ENCODE assay signal across 8 cellular contexts in the genomic region with DNA sequence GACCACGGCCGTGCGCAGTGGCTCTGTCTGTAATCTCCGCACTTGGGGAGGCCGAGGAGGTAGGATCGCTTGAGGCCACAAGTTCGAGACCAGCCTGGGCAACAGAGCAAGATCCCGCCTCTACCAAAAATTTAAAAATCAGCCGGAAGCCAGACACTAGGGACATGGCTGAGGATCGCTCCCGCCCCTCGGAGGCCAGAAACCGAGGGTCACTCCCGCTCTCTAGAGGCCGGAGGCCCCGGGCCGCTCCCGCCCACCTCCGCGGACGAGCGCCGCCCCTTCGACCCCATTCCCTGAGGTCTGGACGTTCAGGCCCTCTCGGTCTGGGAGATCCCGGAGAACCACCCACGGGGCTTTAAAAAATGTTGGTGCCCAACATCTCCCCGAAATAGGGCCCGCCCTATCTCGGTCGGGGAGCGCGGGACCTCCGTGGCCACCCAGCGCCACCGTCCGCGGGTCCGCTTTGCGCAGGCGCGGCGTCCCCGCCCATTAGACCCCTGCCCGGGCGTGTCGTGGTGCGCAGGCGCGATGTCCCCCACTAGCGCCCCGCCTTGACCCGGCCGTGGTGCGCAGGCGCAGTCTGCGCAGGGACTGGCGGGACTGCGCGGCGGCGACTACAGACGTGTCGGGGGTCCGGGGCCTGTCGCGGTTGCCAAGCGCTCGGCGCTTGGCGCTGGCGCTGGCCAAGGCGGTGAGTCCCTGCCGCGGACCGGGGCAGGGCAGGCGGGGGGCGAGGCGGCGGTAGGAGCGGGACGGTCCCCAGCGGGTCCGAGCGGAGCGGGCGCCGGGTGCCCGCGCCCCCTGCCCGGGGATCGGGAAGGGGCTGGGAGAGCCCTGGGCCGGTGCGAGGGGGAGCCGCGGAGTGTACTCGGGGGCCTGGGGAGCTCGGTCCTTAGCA.
DNase-seq lines count a peak whose midpoint lies in the region; ATAC-seq and TF ChIP-seq lines count a peak whose summit lies in the region.
"Not testable (repeated sequence)": the region's sequence is repeated elsewhere in the genome, so short reads cannot be mapped to it uniquely, and the experiment has no call there.

No MANE protein-coding gene starts in this region.

- H3K4me1 ChIP-seq in adrenal gland (replicated peaks in 1 of 2), result not testable (repeated sequence)

- peak overlapping the region in 3 of 5 donors; percentile 47 to 82 (median 66) for H3K27ac ChIP-seq in adrenal gland

- H3K4me1 Mint-ChIP-seq in glutamatergic neuron (ENCODE audit: low read depth, unreplicated experiment); natural killer cell: not testable (repeated sequence)

- peak overlapping the region in 2 of 4 donors; percentile 22 to 74 for H3K4me3 ChIP-seq in adrenal gland

- not testable (repeated sequence) for H3K9me3 ChIP-seq in adrenal gland (replicated peaks in 1 of 3)

- ATAC-seq in GM21447 (IDR thresholded peaks at IDR 0.05; ENCODE audit: unreplicated experiment), result peak; percentile 74
- peak; percentile 67 for ATAC-seq in HG03460 (IDR thresholded peaks at IDR 0.05; ENCODE audit: unreplicated experiment)
- ATAC-seq in natural killer cell, result peak; percentile 89 to 93 (median 91)

- peak in 1 of 2 donors; percentile 64 for TF ChIP-seq POLR2A in adrenal gland (IDR thresholded peaks at IDR 0.05)

- H3K4me3 Mint-ChIP-seq in glutamatergic neuron (ENCODE audit: unreplicated experiment) (peak overlapping the region; percentile 80), natural killer cell (peak overlapping the region; percentile 94)

- peak in 1 of 6 experiments; percentile 13 for TF ChIP-seq CTCF in adrenal gland (IDR thresholded peaks at IDR 0.05)
- not testable (repeated sequence) for TF ChIP-seq CTCF in glutamatergic neuron (IDR thresholded peaks at IDR 0.05; ENCODE audit: partially characterized antibody, unreplicated experiment); natural killer cell (IDR thresholded peaks at IDR 0.05)

- intact Hi-C loops in adrenal gland (cut with DNase I); natural killer cell (cut with micrococcal nuclease): not testable (repeated sequence)

- DNase-seq in CMK (ENCODE audit: low read depth) (peak; percentile 52), T-helper 22 cell (ENCODE audit: low read depth) (peak; percentile 80), adrenal gland (peak; percentile 80 to 98 (median 91)), glutamatergic neuron (peak; percentile 89), natural killer cell (peak; percentile 67)
- DNase-seq in stimulated activated CD8-positive, alpha-beta memory T cell treated with anti-CD3 and anti-CD28 coated beads, Interleukin-12 subunit alpha, Interleukin-12 subunit beta, amount 100 ng/mL, for 24 hours (ENCODE audit: extremely low read depth), result peak; percentile 72

- not testable (repeated sequence) for H3K36me3 Mint-ChIP-seq in glutamatergic neuron (ENCODE audit: unreplicated experiment); natural killer cell

- WGBS in adrenal gland, 4 donors, result 0 to 25% (median 4%) methylated on average over 7 to 95 of the region's 99 CpGs

- not testable (repeated sequence) for H3K27me3 ChIP-seq in adrenal gland

- H3K36me3 ChIP-seq in adrenal gland (replicated peaks in 1 of 2), result not testable (repeated sequence)

- not testable (repeated sequence) for H3K27me3 Mint-ChIP-seq in glutamatergic neuron (ENCODE audit: unreplicated experiment); natural killer cell (ENCODE audit: low read depth in 2 of 2)

- not testable (repeated sequence) for H3K27ac Mint-ChIP-seq in glutamatergic neuron (ENCODE audit: unreplicated experiment)
- peak overlapping the region; percentile 68 to 89 for H3K27ac Mint-ChIP-seq in natural killer cell

- H3K9me3 Mint-ChIP-seq in glutamatergic neuron (ENCODE audit: unreplicated experiment); natural killer cell: not testable (repeated sequence)
